In the genomic region with DNA sequence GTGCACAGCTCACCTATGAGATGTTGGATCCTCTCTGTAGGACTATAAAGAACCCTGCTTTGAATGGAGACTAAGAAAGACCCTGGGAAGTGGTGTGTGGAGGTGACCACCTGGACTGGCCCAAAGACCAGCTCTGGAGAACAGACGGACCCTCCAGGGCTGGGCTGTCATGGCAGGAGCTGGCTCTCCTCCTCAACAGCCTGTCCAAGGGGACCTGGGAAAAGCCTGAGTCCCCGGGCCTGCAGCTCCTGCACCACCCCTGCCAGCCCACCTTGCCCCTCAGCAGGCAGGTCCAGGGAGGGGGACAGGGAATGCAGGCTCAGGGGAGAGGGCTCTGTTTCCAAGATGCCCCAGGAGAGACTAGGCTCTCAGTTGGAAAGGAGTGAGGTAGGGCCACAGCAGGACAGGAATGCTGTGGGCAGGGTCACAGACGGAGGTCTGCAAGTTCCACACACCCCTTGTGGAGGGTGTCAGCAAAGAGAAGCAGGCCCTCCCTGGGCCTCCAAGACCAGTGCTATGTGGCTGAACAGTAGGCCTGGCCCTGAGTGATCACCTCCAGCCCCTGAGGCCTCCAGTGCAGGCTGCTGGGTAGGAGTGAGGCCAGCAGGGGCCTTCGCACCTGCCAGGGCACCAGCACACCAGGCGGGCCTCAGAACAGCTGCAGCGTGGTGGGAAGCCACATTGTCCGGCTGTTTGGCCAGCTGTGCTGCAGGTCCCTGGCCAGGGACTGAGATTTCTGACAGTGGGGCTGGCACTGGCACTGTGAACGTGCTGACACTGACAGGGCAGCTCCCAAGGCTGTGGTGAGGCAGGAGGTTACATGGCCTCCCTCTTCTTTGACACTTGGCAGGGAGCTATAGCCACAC, we compare ENCODE assay signal across 1 cellular context.
TF ChIP-seq lines count a peak whose summit lies in the region.

No MANE protein-coding gene starts in this region.

TF ChIP-seq in HepG2, 621 proteins besides CTCF, POLR2A, EP300 and RAD21:
- TF ChIP-seq BHLHE40 (IDR thresholded peaks at IDR 0.05; ENCODE audit: low read length) (no peak), GABPA (IDR thresholded peaks at IDR 0.05; ENCODE audit: low read depth, low read length) (0 out of 2 replicates have a peak, but pooled peaks have one; percentile 13), GABPA (CRISPR knock-in tag; IDR thresholded peaks at IDR 0.05; ENCODE audit: low read depth) (no peak)
